ENCODE assay signal across 8 cellular contexts in the genomic region with DNA sequence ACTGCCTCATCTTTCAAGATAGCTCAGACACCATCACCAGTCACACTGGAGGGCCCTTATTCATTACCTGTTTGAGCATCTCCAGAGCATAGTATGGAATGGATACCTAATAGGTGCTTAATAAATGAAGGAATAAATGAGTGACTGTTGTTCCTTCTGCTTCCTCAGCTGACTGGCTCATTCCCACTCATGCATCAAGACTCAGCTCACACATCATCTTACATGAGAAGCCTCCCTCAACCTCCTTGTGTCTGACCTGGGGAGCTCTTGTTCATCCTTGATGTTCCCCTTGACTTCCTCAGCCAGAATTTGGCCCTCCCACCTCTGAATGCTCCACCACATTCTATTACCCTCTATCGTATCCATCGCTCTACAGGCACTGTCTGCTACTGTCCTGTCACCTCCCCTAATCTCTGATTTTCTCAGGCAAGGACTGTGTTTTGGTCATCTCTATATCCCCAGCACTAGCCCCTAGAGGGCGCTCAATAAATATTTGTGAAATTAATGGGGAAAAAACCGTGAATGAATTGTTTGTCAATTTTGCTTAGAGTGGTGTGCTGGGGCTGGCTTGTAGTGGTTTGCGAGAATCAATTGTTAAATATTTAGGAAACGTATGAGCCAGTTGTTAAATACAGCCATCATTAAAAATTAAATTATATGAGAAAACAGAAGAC.
DNase-seq lines count a peak whose midpoint lies in the region; ATAC-seq and FAIRE-seq lines count a peak whose summit lies in the region.

No MANE protein-coding gene starts in this region.

- ATAC-seq in GM19035 (IDR thresholded peaks at IDR 0.05; ENCODE audit: unreplicated experiment) = no peak

- peak; percentile 91 for FAIRE-seq in GM19239 (lab: Jason Lieb, UNC)

- DNase-seq in COLO829 (ENCODE audit: low spot score) = peak; percentile 25
- DNase-seq in GM19239 (ENCODE audit: insufficient read length, low spot score) = no peak
- DNase-seq in NOMO-1 treated with dmso at 0.1 percent for 144 hours (lab: John Stamatoyannopoulos, UW; ENCODE audit: unreplicated experiment) = peak; percentile 18
- peak; percentile 4 for DNase-seq in amniotic stem cell (lab: John Stamatoyannopoulos, UW)
- peak; percentile 40 for DNase-seq in islet precursor cell
- peak; percentile 1 for DNase-seq in stimulated activated naive CD4-positive, alpha-beta T cell treated with Interleukin-2 at 50 U/mL for 16 hours (lab: John Stamatoyannopoulos, UW)
- no peak for DNase-seq in NCI-H526 treated with DMSO at 0.1 percent for 48 hours (lab: John Stamatoyannopoulos, UW)

Comparison
In these comparisons a context has a peak if more than half of its experiments do, and no peak if none do; other contexts are left out.
1. DNase-seq: peak in COLO829 (single experiment), NOMO-1 treated with dmso at 0.1 percent for 144 hours (single experiment), amniotic stem cell (single experiment), islet precursor cell (single experiment) and stimulated activated naive CD4-positive, alpha-beta T cell treated with Interleukin-2 at 50 U/mL for 16 hours (single experiment); none in GM19239 (single experiment) and NCI-H526 treated with DMSO at 0.1 percent for 48 hours (single experiment).